Comparison of ENCODE assay signal across 9 cellular contexts in the genomic region with DNA sequence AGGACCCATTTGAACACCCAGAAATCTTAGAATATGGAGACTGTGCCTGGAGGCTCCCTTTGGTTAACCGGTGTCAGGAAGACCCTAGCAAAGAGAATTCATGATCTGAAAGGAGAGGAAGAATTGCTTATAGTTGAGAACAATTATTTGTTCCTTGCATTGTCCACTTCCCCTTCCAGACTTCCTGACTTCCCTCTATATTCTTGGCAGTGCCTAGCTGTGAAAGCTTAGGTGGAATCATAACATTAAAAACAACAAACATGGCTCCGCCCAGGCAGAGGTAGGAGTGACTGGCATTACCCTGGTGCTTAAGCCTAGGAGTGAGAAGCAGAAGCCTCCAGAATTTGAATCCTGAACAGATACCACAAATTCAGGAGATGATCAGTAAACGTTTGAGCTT. TPM values are rescaled to one million over a fixed set of nuclear protein-coding genes. Genes with fewer than 3 reads are reported as not detected.
A peak's percentile ranks its signal among the peaks of the same experiment; 100 is the strongest.
DNase-seq lines count a peak whose midpoint lies in the region; ATAC-seq and TF ChIP-seq lines count a peak whose summit lies in the region.
"Had no signal": no experiment of that assay in that cellular context is flagged by ENCODE, and none has a peak within 500 bp of the region (broad histone marks: within the 10 kb centered on the region; RNA-seq: fewer than 3 reads in every experiment).

No MANE protein-coding gene starts in this region.

- H4K91ac ChIP-seq in IMR-90 (ENCODE audit: insufficient read depth, low read depth, low read length), result no peak overlapping the region

- no peak overlapping the region for H2AK9ac ChIP-seq in IMR-90 (replicated peaks; ENCODE audit: low read depth, low read length, poor library complexity)

- POLR2A ChIA-PET in IMR-90 (lab: Charles Lee; ENCODE audit: unreplicated experiment), result interaction anchor here (0.7 to 1.0 kb wide), 2 partner anchors 10 to 148 kb away, joined by 4 to 11 read pairs; no protein-coding TSS in a partner anchor

- H3K23ac ChIP-seq in IMR-90 (ENCODE audit: low read depth, low read length), result peak overlapping the region; percentile 55; the same call in 1 of the 2 replicates

- H2BK5ac ChIP-seq in IMR-90 (ENCODE audit: low read depth, low read length, poor library complexity, severe bottlenecking), result no peak overlapping the region

- in situ Hi-C loops in IMR-90 (cut with MboI; ENCODE audit: low sequenced_read_pairs), result no loop called here

- CTCF ChIA-PET in IMR-90 (lab: Yijun Ruan, JAX), result interaction anchor here (0.5 to 0.7 kb wide), 2 partner anchors 19 to 94 kb away, joined by 4 to 6 read pairs; no protein-coding TSS in a partner anchor

- H3K9me1 ChIP-seq in IMR-90 (ENCODE audit: insufficient read depth, low read length), result peaks cover 20% of the 10 kb centered on the region; the same call in 1 of the 2 replicates

- H3K79me1 ChIP-seq in IMR-90 (ENCODE audit: low read depth in 1 of 2, low read length in 2 of 2), result peaks cover 30 to 52% of the 10 kb centered on the region in 2 experiments

- no peak overlapping the region for H2BK120ac ChIP-seq in IMR-90 (ENCODE audit: low read depth, low read length)

- no peak overlapping the region for H3K27ac Mint-ChIP-seq in activated naive CD8-positive, alpha-beta T cell treated with anti-CD3 and anti-CD28 coated beads, Interleukin-2, amount 50 U/mL, for 24 hours

- no peak for TF ChIP-seq RAD21 in IMR-90 (IDR thresholded peaks at IDR 0.05; ENCODE audit: low read length)

- no peak overlapping the region for H2AK5ac ChIP-seq in IMR-90 (ENCODE audit: low read depth, low read length)

- H3K56ac ChIP-seq in IMR-90 (ENCODE audit: extremely low read depth, insufficient read depth, low read length), result no peak overlapping the region

- no peaks in the 10 kb centered on the region for H3K9me3 Mint-ChIP-seq in activated naive CD8-positive, alpha-beta T cell treated with anti-CD3 and anti-CD28 coated beads, Interleukin-2, amount 50 U/mL, for 24 hours

- H3K9ac ChIP-seq in IMR-90 (ENCODE audit: low read depth, low read length), result 0 out of 2 replicates have a peak overlapping the region, but pooled peaks have one; percentile 7

- DNase-seq in CD1c-positive myeloid dendritic cell (ENCODE audit: extremely low spot score) (peak; percentile 71), IMR-90 (no peak), globus pallidus (ENCODE audit: low spot score) (no peak), NCI-H2196 treated with DMSO at 0.1 percent for 48 hours (lab: John Stamatoyannopoulos, UW; ENCODE audit: unreplicated experiment) (no peak), DMS153 (lab: John Stamatoyannopoulos, UW) (no peak)
- DNase-seq in activated naive CD8-positive, alpha-beta T cell treated with anti-CD3 and anti-CD28 coated beads, Interleukin-2, amount 50 U/mL, for 24 hours, result no peak
- DNase-seq: kidney had no signal

- dilution Hi-C loops in IMR-90 (cut with HindIII; ENCODE audit: low sequenced_read_pairs, unreplicated experiment), result no loop called here

- H3K4me3 ChIP-seq in IMR-90 (ENCODE audit: insufficient read depth, low read depth, low read length) (no peak overlapping the region), mesodermal cell (ENCODE audit: extremely low read depth, insufficient read depth, low read length, poor library complexity, severe bottlenecking) (peak overlapping the region; percentile 86)

- peak overlapping the region; percentile 93 for H3K4me3 Mint-ChIP-seq in activated naive CD8-positive, alpha-beta T cell treated with anti-CD3 and anti-CD28 coated beads, Interleukin-2, amount 50 U/mL, for 24 hours

- no peak overlapping the region for H2AFZ ChIP-seq in IMR-90 (replicated peaks; ENCODE audit: low read length, poor library complexity)

- 0 out of 2 replicates have a peak overlapping the region, but pooled peaks have one; percentile 19 for H4K5ac ChIP-seq in IMR-90 (ENCODE audit: low read depth, low read length)

- no TSS peak for BruUV-seq in IMR-90 (replicated peaks; lab: Mats Ljungman, UMichigan)

- H3K4me1 Mint-ChIP-seq in activated naive CD8-positive, alpha-beta T cell treated with anti-CD3 and anti-CD28 coated beads, Interleukin-2, amount 50 U/mL, for 24 hours, result peaks cover 51% of the 10 kb centered on the region

- no peak overlapping the region for H2BK20ac ChIP-seq in IMR-90 (ENCODE audit: low read depth, low read length)

- peaks cover 10% of the 10 kb centered on the region for H3K36me3 ChIP-seq in IMR-90 (ENCODE audit: control insufficient read depth, insufficient read depth, low read length)
- H3K36me3 ChIP-seq in mesodermal cell (ENCODE audit: control insufficient read depth, insufficient read depth, low read length), result peaks cover 48% of the 10 kb centered on the region

- TF ChIP-seq POLR2A in IMR-90 (IDR thresholded peaks at IDR 0.05; ENCODE audit: low read depth, low read length), result no peak

- no peak overlapping the region for H3K4me2 ChIP-seq in IMR-90 (ENCODE audit: low read depth, low read length)

- H3K4ac ChIP-seq in IMR-90 (ENCODE audit: low read depth, low read length), result no peak overlapping the region

- peak overlapping the region; percentile 55; the same call in 1 of the 2 replicates for H3K14ac ChIP-seq in IMR-90 (replicated peaks; ENCODE audit: low read depth, low read length)

- WGBS in IMR-90 (ENCODE audit: extremely low coverage in 2 of 2, insufficient read length in 1 of 2), 2 experiments, result no CpG with 5 or more reads among the region's 3 CpGs
- WGBS in mesodermal cell (ENCODE audit: insufficient coverage in 2 of 2), 2 experiments, result 100% methylated on average over 1 of the region's 3 CpGs; no CpG with 5 or more reads in 1 of the 2 experiments

- no peak overlapping the region for H3K18ac ChIP-seq in IMR-90 (ENCODE audit: low read depth, low read length)

- H4K20me1 ChIP-seq in IMR-90 (ENCODE audit: insufficient read depth, low read length), result peaks cover 8% of the 10 kb centered on the region

- no peak overlapping the region for H2BK15ac ChIP-seq in IMR-90 (ENCODE audit: low read depth, low read length)

- H3K9me3 ChIP-seq in IMR-90 (ENCODE audit: control insufficient read depth, insufficient read depth, low read length), result no peaks in the 10 kb centered on the region
- H3K9me3 ChIP-seq in mesodermal cell (ENCODE audit: control insufficient read depth, low read length), result no peaks in the 10 kb centered on the region

- 0 out of 4 replicates have a peak overlapping the region, but pooled peaks of 1 of the 2 experiments have one; percentile 5 for H4K8ac ChIP-seq in IMR-90 (ENCODE audit: low read depth in 2 of 2, low read length in 2 of 2)

- intact Hi-C loops in IMR-90 (cut with micrococcal nuclease), result loop anchor here (5.0 kb wide), 1 partner anchor 227 kb away; the partner anchor contains the start of gene ZC3H8

- H3K36me3 Mint-ChIP-seq in activated naive CD8-positive, alpha-beta T cell treated with anti-CD3 and anti-CD28 coated beads, Interleukin-2, amount 50 U/mL, for 24 hours (ENCODE audit: low read depth), result peaks cover 32% of the 10 kb centered on the region

- ATAC-seq in IMR-90 (ENCODE audit: low read depth) (no peak), HG03460 (IDR thresholded peaks at IDR 0.05; ENCODE audit: unreplicated experiment) (no peak)
- ATAC-seq in activated naive CD8-positive, alpha-beta T cell treated with anti-CD3 and anti-CD28 coated beads, Interleukin-2, amount 50 U/mL, for 24 hours, result no peak

- H3K27me3 ChIP-seq in IMR-90 (ENCODE audit: control insufficient read depth, insufficient read depth, low read length), result no peaks in the 10 kb centered on the region

- TF ChIP-seq CTCF in IMR-90 (conservative IDR thresholded peaks at IDR 0.05; ENCODE audit: low read depth, low read length), result no peak

- H3K27ac ChIP-seq in IMR-90 (ENCODE audit: insufficient read depth, low read length) (no peak overlapping the region), mesodermal cell (ENCODE audit: low read depth, low read length, severe bottlenecking) (no peak overlapping the region)

- H3K27me3 Mint-ChIP-seq in activated naive CD8-positive, alpha-beta T cell treated with anti-CD3 and anti-CD28 coated beads, Interleukin-2, amount 50 U/mL, for 24 hours, result no peaks in the 10 kb centered on the region

- peaks cover 2% of the 10 kb centered on the region; the same call in 1 of the 2 replicates for H3K4me1 ChIP-seq in IMR-90 (ENCODE audit: control insufficient read depth, insufficient read depth, low read length)
- H3K4me1 ChIP-seq in mesodermal cell (ENCODE audit: control insufficient read depth, insufficient read depth, low read length, poor library complexity, severe bottlenecking), result no peaks in the 10 kb centered on the region

TF ChIP-seq in IMR-90, 13 proteins besides CTCF, POLR2A, EP300 and RAD21:
- no peak for TF ChIP-seq SMC3 (IDR thresholded peaks at IDR 0.05; ENCODE audit: low read depth, low read length)
- no peak for TF ChIP-seq FOS (IDR thresholded peaks at IDR 0.05; ENCODE audit: low read depth, low read length)
TF ChIP-seq in IMR-90: peak in this region for 0.

RNA-seq across cellular contexts. Expression of gene TTL, which starts 1.9 kb away (rescaled TPM):
- 36.2 and 44.7 TPM in 2 replicates for total RNA-seq in IMR-90 (2012; rRNA removed)
- polyA plus RNA-seq in IMR-90 (2012; rRNA removed), result 13.4 and 18.2 TPM in 2 replicates
- polyA plus RNA-seq in IMR-90 (2012; cell fraction: cytosol; rRNA removed), result 4.8 and 5.2 TPM in 2 replicates
- polyA plus RNA-seq in IMR-90 (2012; cell fraction: nucleus; rRNA removed; ENCODE audit: low replicate concordance), result 8.9 and 25.1 TPM in 2 replicates
- 58.2 TPM for polyA plus RNA-seq in mesodermal cell (2013, experiment 1 of 2)
- polyA plus RNA-seq in mesodermal cell (2013, experiment 2 of 2), result 53.9 TPM

RNA-seq across cellular contexts. Expression of gene RGPD8, which starts 50.4 kb away (rescaled TPM):
- total RNA-seq in IMR-90 (2012; rRNA removed), result 4.1 and 4.2 TPM in 2 replicates
- polyA plus RNA-seq in IMR-90 (2012; rRNA removed), result 0.67 and 0.69 TPM in 2 replicates
- polyA plus RNA-seq in IMR-90 (2012; cell fraction: cytosol; rRNA removed), result 0.06 and 0.07 TPM in 2 replicates
- polyA plus RNA-seq in IMR-90 (2012; cell fraction: nucleus; rRNA removed; ENCODE audit: low replicate concordance), result 0.36 and 3.0 TPM in 2 replicates
- polyA plus RNA-seq in mesodermal cell (2013, experiment 1 of 2), result 13.3 TPM
- 12.2 TPM for polyA plus RNA-seq in mesodermal cell (2013, experiment 2 of 2)

RNA-seq across cellular contexts. Expression of gene POLR1B, which starts 58.4 kb away (rescaled TPM):
- 22.8 and 24.6 TPM in 2 replicates for total RNA-seq in IMR-90 (2012; rRNA removed)
- 10.5 and 10.9 TPM in 2 replicates for polyA plus RNA-seq in IMR-90 (2012; rRNA removed)
- 6.0 and 6.1 TPM in 2 replicates for polyA plus RNA-seq in IMR-90 (2012; cell fraction: cytosol; rRNA removed)
- polyA plus RNA-seq in IMR-90 (2012; cell fraction: nucleus; rRNA removed; ENCODE audit: low replicate concordance), result 7.3 and 8.5 TPM in 2 replicates
- polyA plus RNA-seq in mesodermal cell (2013, experiment 1 of 2), result 9.5 TPM
- 9.5 TPM for polyA plus RNA-seq in mesodermal cell (2013, experiment 2 of 2)
